In genomic region chr1:148761360-148761759, GRCh38 we compare ENCODE assay signal across 7 cellular contexts. TPM values are rescaled to one million over a fixed set of nuclear protein-coding genes. Genes with fewer than 3 reads are reported as not detected.
A peak's percentile ranks its signal among the peaks of the same experiment; 100 is the strongest.
DNase-seq lines count a peak whose midpoint lies in the region; ATAC-seq, FAIRE-seq and TF ChIP-seq lines count a peak whose summit lies in the region.
"Not testable (repeated sequence)": the region's sequence is repeated elsewhere in the genome, so short reads cannot be mapped to it uniquely, and the experiment has no call there.

No MANE protein-coding gene starts in this region.

- TF ChIP-seq CTCF in heart right ventricle (IDR thresholded peaks at IDR 0.05); psoas muscle (IDR thresholded peaks at IDR 0.05): not testable (repeated sequence)

- ATAC-seq in heart right ventricle (peak in 5 of 8 donors; percentile 31 to 63 (median 52)), left lobe of liver (peak; percentile 87), psoas muscle (peak; percentile 51 to 81 (median 72)), aorta (ENCODE audit: low FRiP score) (peak; percentile 79)

- H3K27me3 ChIP-seq in heart right ventricle; psoas muscle (ENCODE audit: insufficient read depth in 3 of 3, low read length in 2 of 3); aorta (ENCODE audit: control insufficient read depth in 1 of 2, insufficient read depth in 2 of 2, low read length in 1 of 2): not testable (repeated sequence)

- peak; percentile 80 for FAIRE-seq in GM19239 (lab: Jason Lieb, UNC)
- FAIRE-seq in RCC 7860 (lab: Jason Lieb, UNC), result peak; percentile 89
- FAIRE-seq in colon (lab: Jason Lieb, UNC), result peak; percentile 80

- H3K9me3 ChIP-seq in heart right ventricle; psoas muscle; aorta (ENCODE audit: control insufficient read depth, low read length): not testable (repeated sequence)

- not testable (repeated sequence) for H3K4me1 ChIP-seq in heart right ventricle; psoas muscle; aorta (ENCODE audit: control insufficient read depth in 1 of 2, insufficient read depth in 2 of 2, low read length in 2 of 2)

- not testable (repeated sequence) for H3K36me3 ChIP-seq in heart right ventricle; psoas muscle (ENCODE audit: insufficient read depth in 1 of 2, low read depth in 1 of 2); aorta (ENCODE audit: control insufficient read depth in 1 of 2, insufficient read depth in 2 of 2, low read length in 1 of 2)

- not testable (repeated sequence) for H3K4me3 ChIP-seq in heart right ventricle; psoas muscle; aorta (ENCODE audit: low read length in 2 of 2)

- intact Hi-C loops in heart right ventricle (cut with DNase I); psoas muscle (cut with DNase I); aorta (cut with DNase I): not testable (repeated sequence)

- DNase-seq in GM19239 (ENCODE audit: insufficient read length, low spot score); RCC 7860 (ENCODE audit: low spot score); heart right ventricle; left lobe of liver (ENCODE audit: low spot score); psoas muscle; aorta: not testable (repeated sequence)

- H3K27ac ChIP-seq in heart right ventricle; psoas muscle; aorta (ENCODE audit: low read depth in 1 of 2, low read length in 2 of 2): not testable (repeated sequence)

RNA-seq across cellular contexts. Expression of gene NUDT4B, which starts 12.8 kb away (rescaled TPM):
- under 1 TPM in 5 of 10 donors, not detected in 5; 0.44 to 0.54 (median 0.52) TPM for total RNA-seq in heart right ventricle
- 1 to 10 TPM in 1 of 2 donors, not detected in 1; 8.1 TPM for polyA plus RNA-seq in heart right ventricle
- 0.33 TPM for total RNA-seq in left lobe of liver
- 1 to 10 TPM in 1 of 4 donors, under 1 TPM in 2, not detected in 1; 0.45 to 1.5 (median 0.84) TPM for total RNA-seq in psoas muscle
- polyA plus RNA-seq in psoas muscle, result 10 to 100 TPM; 10.2 to 29.8 (median 12.5) TPM
- 1 to 10 TPM in 1 of 2 donors, under 1 TPM in 1; 0.75 to 1.2 TPM for total RNA-seq in aorta
- polyA plus RNA-seq in aorta, result 1 to 10 TPM in 1 of 2 donors, not detected in 1; 1.8 TPM
